ENCODE assay signal across 2 cellular contexts in genomic region chr9:136839229-136840139, GRCh38.
TF ChIP-seq lines count a peak whose summit lies in the region.

No MANE protein-coding gene starts in this region.

TF ChIP-seq in A549, 52 proteins besides CTCF, POLR2A, EP300 and RAD21:
- TF ChIP-seq TFCP2L1 (CRISPR knock-in tag; IDR thresholded peaks at IDR 0.05) (no peak), HOXB13 (CRISPR knock-in tag; IDR thresholded peaks at IDR 0.05; ENCODE audit: low read depth) (no peak), PHF8 (IDR thresholded peaks at IDR 0.05; ENCODE audit: borderline replicate concordance, low read depth) (no peak), CHD2 (IDR thresholded peaks at IDR 0.05; ENCODE audit: low read length, partially characterized antibody) (no peak), ESRRA (IDR thresholded peaks at IDR 0.05; ENCODE audit: borderline replicate concordance, low read length) (no peak), SMC3 (IDR thresholded peaks at IDR 0.05) (no peak), HDAC2 (IDR thresholded peaks at IDR 0.05) (no peak), CBX8 (IDR thresholded peaks at IDR 0.05) (no peak), NR3C1 (IDR thresholded peaks at IDR 0.05) (no peak)
TF ChIP-seq in A549: peak in this region for 0.

TF ChIP-seq in HepG2, 621 proteins besides CTCF, POLR2A, EP300 and RAD21:
- TF ChIP-seq AKAP8 (CRISPR knock-in tag; IDR thresholded peaks at IDR 0.05) (peak; percentile 19; the same call in 1 of the 2 replicates), ZNF331 (CRISPR knock-in tag; IDR thresholded peaks at IDR 0.05) (no peak), CREBL2 (CRISPR knock-in tag; IDR thresholded peaks at IDR 0.05; ENCODE audit: borderline replicate concordance) (no peak), THAP11 (CRISPR knock-in tag; IDR thresholded peaks at IDR 0.05) (no peak), AGO2 (optimal IDR thresholded peaks at IDR 0.05; ENCODE audit: low read depth, low read length) (peak; percentile 13), KAT2B (IDR thresholded peaks at IDR 0.05; ENCODE audit: borderline replicate concordance, low read depth, low read length) (no peak), ZNF576 (CRISPR knock-in tag; IDR thresholded peaks at IDR 0.05) (no peak), ZNF460 (CRISPR knock-in tag; IDR thresholded peaks at IDR 0.05; ENCODE audit: borderline replicate concordance) (no peak), AGO1 (IDR thresholded peaks at IDR 0.05; ENCODE audit: low read depth, low read length, poor library complexity, severe bottlenecking) (peak; percentile 95), MNT (IDR thresholded peaks at IDR 0.05) (no peak), ZNF792 (CRISPR knock-in tag; IDR thresholded peaks at IDR 0.05) (no peak), NFKB2 (CRISPR knock-in tag; IDR thresholded peaks at IDR 0.05; ENCODE audit: borderline replicate concordance) (0 out of 2 replicates have a peak, but pooled peaks have one; percentile 4), HOXA9 (CRISPR knock-in tag; IDR thresholded peaks at IDR 0.05; ENCODE audit: borderline replicate concordance) (no peak), GMEB1 (CRISPR knock-in tag; IDR thresholded peaks at IDR 0.05; ENCODE audit: borderline replicate concordance) (no peak), KDM6A (CRISPR knock-in tag; IDR thresholded peaks at IDR 0.05; ENCODE audit: low read depth) (no peak), ZNF768 (CRISPR knock-in tag; IDR thresholded peaks at IDR 0.05) (0 out of 2 replicates have a peak, but pooled peaks have one; percentile 38), ZNF580 (CRISPR knock-in tag; IDR thresholded peaks at IDR 0.05; ENCODE audit: borderline replicate concordance, low read depth) (no peak), ZNF546 (CRISPR knock-in tag; conservative IDR thresholded peaks at IDR 0.05) (no peak), ZNF552 (CRISPR knock-in tag; IDR thresholded peaks at IDR 0.05; ENCODE audit: borderline replicate concordance) (no peak), FOXO4 (CRISPR knock-in tag; conservative IDR thresholded peaks at IDR 0.05) (0 out of 2 replicates have a peak, but pooled peaks have one; percentile 53), RBM22 (optimal IDR thresholded peaks at IDR 0.05; ENCODE audit: low read length) (peak; percentile 77), ZBTB37 (CRISPR knock-in tag; IDR thresholded peaks at IDR 0.05) (no peak), POLR2AphosphoS5 (IDR thresholded peaks at IDR 0.05; ENCODE audit: low read depth, low read length) (0 out of 2 replicates have a peak, but pooled peaks have one; percentile 4), ZNF274 (CRISPR knock-in tag; IDR thresholded peaks at IDR 0.05) (no peak), ZNF883 (CRISPR knock-in tag; IDR thresholded peaks at IDR 0.05; ENCODE audit: not compliant biosample characterization) (peak; percentile 42), GZF1 (CRISPR knock-in tag; IDR thresholded peaks at IDR 0.05) (no peak), ZNF251 (CRISPR knock-in tag; IDR thresholded peaks at IDR 0.05) (no peak), BHLHE40 (IDR thresholded peaks at IDR 0.05; ENCODE audit: low read length) (no peak), ZBTB42 (CRISPR knock-in tag; IDR thresholded peaks at IDR 0.05) (no peak), ZNF282 (IDR thresholded peaks at IDR 0.05; ENCODE audit: partially characterized antibody) (no peak), ZNF383 (CRISPR knock-in tag; IDR thresholded peaks at IDR 0.05; ENCODE audit: borderline replicate concordance) (no peak)
- TF ChIP-seq, protein P1, sequence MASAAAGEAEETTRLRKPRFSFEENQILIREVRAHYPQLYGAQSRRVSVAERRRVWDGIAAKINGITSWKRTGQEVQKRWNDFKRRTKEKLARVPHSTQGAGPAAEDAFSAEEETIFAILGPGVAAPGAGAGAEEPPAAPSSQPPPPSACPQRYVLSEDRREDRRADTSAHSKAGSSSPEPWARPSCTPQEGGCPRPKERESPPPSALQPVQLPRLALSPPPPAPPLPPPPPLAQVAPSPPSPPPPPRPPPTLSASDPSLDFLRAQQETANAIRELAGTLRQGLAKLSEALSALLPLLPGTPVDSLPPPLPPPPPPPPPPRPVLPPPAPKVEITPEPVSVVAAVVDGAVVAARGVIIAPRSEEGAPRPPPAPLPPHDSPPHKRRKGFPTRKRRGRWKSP (CRISPR knock-in tag; IDR thresholded peaks at IDR 0.05): no peak
- TF ChIP-seq, protein P2, sequence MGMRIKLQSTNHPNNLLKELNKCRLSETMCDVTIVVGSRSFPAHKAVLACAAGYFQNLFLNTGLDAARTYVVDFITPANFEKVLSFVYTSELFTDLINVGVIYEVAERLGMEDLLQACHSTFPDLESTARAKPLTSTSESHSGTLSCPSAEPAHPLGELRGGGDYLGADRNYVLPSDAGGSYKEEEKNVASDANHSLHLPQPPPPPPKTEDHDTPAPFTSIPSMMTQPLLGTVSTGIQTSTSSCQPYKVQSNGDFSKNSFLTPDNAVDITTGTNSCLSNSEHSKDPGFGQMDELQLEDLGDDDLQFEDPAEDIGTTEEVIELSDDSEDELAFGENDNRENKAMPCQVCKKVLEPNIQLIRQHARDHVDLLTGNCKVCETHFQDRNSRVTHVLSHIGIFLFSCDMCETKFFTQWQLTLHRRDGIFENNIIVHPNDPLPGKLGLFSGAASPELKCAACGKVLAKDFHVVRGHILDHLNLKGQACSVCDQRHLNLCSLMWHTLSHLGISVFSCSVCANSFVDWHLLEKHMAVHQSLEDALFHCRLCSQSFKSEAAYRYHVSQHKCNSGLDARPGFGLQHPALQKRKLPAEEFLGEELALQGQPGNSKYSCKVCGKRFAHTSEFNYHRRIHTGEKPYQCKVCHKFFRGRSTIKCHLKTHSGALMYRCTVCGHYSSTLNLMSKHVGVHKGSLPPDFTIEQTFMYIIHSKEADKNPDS (CRISPR knock-in tag; IDR thresholded peaks at IDR 0.05): 0 out of 2 replicates have a peak, but pooled peaks have one; percentile 40
- TF ChIP-seq, protein P3, sequence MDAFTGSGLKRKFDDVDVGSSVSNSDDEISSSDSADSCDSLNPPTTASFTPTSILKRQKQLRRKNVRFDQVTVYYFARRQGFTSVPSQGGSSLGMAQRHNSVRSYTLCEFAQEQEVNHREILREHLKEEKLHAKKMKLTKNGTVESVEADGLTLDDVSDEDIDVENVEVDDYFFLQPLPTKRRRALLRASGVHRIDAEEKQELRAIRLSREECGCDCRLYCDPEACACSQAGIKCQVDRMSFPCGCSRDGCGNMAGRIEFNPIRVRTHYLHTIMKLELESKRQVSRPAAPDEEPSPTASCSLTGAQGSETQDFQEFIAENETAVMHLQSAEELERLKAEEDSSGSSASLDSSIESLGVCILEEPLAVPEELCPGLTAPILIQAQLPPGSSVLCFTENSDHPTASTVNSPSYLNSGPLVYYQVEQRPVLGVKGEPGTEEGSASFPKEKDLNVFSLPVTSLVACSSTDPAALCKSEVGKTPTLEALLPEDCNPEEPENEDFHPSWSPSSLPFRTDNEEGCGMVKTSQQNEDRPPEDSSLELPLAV (CRISPR knock-in tag; conservative IDR thresholded peaks at IDR 0.05; ENCODE audit: low read depth): no peak
- TF ChIP-seq, protein P4, sequence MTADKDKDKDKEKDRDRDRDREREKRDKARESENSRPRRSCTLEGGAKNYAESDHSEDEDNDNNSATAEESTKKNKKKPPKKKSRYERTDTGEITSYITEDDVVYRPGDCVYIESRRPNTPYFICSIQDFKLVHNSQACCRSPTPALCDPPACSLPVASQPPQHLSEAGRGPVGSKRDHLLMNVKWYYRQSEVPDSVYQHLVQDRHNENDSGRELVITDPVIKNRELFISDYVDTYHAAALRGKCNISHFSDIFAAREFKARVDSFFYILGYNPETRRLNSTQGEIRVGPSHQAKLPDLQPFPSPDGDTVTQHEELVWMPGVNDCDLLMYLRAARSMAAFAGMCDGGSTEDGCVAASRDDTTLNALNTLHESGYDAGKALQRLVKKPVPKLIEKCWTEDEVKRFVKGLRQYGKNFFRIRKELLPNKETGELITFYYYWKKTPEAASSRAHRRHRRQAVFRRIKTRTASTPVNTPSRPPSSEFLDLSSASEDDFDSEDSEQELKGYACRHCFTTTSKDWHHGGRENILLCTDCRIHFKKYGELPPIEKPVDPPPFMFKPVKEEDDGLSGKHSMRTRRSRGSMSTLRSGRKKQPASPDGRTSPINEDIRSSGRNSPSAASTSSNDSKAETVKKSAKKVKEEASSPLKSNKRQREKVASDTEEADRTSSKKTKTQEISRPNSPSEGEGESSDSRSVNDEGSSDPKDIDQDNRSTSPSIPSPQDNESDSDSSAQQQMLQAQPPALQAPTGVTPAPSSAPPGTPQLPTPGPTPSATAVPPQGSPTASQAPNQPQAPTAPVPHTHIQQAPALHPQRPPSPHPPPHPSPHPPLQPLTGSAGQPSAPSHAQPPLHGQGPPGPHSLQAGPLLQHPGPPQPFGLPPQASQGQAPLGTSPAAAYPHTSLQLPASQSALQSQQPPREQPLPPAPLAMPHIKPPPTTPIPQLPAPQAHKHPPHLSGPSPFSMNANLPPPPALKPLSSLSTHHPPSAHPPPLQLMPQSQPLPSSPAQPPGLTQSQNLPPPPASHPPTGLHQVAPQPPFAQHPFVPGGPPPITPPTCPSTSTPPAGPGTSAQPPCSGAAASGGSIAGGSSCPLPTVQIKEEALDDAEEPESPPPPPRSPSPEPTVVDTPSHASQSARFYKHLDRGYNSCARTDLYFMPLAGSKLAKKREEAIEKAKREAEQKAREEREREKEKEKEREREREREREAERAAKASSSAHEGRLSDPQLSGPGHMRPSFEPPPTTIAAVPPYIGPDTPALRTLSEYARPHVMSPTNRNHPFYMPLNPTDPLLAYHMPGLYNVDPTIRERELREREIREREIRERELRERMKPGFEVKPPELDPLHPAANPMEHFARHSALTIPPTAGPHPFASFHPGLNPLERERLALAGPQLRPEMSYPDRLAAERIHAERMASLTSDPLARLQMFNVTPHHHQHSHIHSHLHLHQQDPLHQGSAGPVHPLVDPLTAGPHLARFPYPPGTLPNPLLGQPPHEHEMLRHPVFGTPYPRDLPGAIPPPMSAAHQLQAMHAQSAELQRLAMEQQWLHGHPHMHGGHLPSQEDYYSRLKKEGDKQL (CRISPR knock-in tag; IDR thresholded peaks at IDR 0.05; ENCODE audit: low read depth): no peak
- TF ChIP-seq, protein P5, sequence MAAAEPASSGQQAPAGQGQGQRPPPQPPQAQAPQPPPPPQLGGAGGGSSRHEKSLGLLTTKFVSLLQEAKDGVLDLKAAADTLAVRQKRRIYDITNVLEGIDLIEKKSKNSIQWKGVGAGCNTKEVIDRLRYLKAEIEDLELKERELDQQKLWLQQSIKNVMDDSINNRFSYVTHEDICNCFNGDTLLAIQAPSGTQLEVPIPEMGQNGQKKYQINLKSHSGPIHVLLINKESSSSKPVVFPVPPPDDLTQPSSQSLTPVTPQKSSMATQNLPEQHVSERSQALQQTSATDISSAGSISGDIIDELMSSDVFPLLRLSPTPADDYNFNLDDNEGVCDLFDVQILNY (CRISPR knock-in tag; conservative IDR thresholded peaks at IDR 0.05): no peak
TF ChIP-seq in HepG2: peak in this region for 10.
